In genomic region chr7:66206116-66206908, GRCh38 we compare ENCODE assay signal across 9 cellular contexts. TPM values are rescaled to one million over a fixed set of nuclear protein-coding genes. Genes with fewer than 3 reads are reported as not detected.
DNase-seq lines count a peak whose midpoint lies in the region; ATAC-seq and TF ChIP-seq lines count a peak whose summit lies in the region.
"Had no signal": no experiment of that assay in that cellular context is flagged by ENCODE, and none has a peak within 500 bp of the region (broad histone marks: within the 10 kb centered on the region; RNA-seq: fewer than 3 reads in every experiment).

No MANE protein-coding gene starts in this region.

- peaks cover 2 to 17% of the 10 kb centered on the region in 2 experiments for H3K36me3 ChIP-seq in mesenchymal stem cell (ENCODE audit: control insufficient read depth in 1 of 2, insufficient read depth in 2 of 2, low read depth in 1 of 2, low read length in 2 of 2)
- no peaks in the 10 kb centered on the region for H3K36me3 ChIP-seq in upper lobe of left lung

- H3K79me1 ChIP-seq in mesenchymal stem cell (replicated peaks; ENCODE audit: low read length, poor library complexity, severe bottlenecking) = peaks cover 28% of the 10 kb centered on the region

- peaks cover 10% of the 10 kb centered on the region for H3K27me3 Mint-ChIP-seq in activated naive CD4-positive, alpha-beta T cell treated with anti-CD3 and anti-CD28 coated beads for 36 hours (ENCODE audit: low read depth)
- peaks cover 10% of the 10 kb centered on the region for H3K27me3 Mint-ChIP-seq in brain

- H3K4me1 ChIP-seq in mesenchymal stem cell (ENCODE audit: control insufficient read depth, insufficient read depth, low read depth, low read length) (peaks cover 10% of the 10 kb centered on the region), upper lobe of left lung (peaks cover 17 to 38% (median 18%) of the 10 kb centered on the region in 4 donors)

- no peak for TF ChIP-seq POLR2A in upper lobe of left lung (IDR thresholded peaks at IDR 0.05)

- peak overlapping the region in 1 of 2 experiments; percentile 0 for H3K23ac ChIP-seq in mesenchymal stem cell (ENCODE audit: low read length in 2 of 2)

- H3K9me3 Mint-ChIP-seq in activated naive CD4-positive, alpha-beta T cell treated with anti-CD3 and anti-CD28 coated beads for 36 hours = no peaks in the 10 kb centered on the region
- H3K9me3 Mint-ChIP-seq in brain = no peaks in the 10 kb centered on the region

- no peaks in the 10 kb centered on the region for H3K36me3 Mint-ChIP-seq in activated naive CD4-positive, alpha-beta T cell treated with anti-CD3 and anti-CD28 coated beads for 36 hours (ENCODE audit: low read depth)
- H3K36me3 Mint-ChIP-seq in brain = peaks cover 18% of the 10 kb centered on the region

- H3K4me1 Mint-ChIP-seq in activated naive CD4-positive, alpha-beta T cell treated with anti-CD3 and anti-CD28 coated beads for 36 hours (ENCODE audit: low read depth) = peaks cover 29% of the 10 kb centered on the region
- H3K4me1 Mint-ChIP-seq in brain = peaks cover 38% of the 10 kb centered on the region

- H3K18ac ChIP-seq in mesenchymal stem cell (ENCODE audit: low read depth in 1 of 2, low read length in 2 of 2) = peak overlapping the region; percentile 49 to 69

- no peak overlapping the region for H2BK5ac ChIP-seq in mesenchymal stem cell (ENCODE audit: low read depth, low read length, poor library complexity, severe bottlenecking)

- WGBS in mesenchymal stem cell = 52% methylated on average over 9 of the region's 12 CpGs
- 48% methylated on average over 12 of the region's 12 CpGs for WGBS in upper lobe of left lung, 2 donors

- H2AFZ ChIP-seq in mesenchymal stem cell (ENCODE audit: low read depth, low read length) = no peak overlapping the region

- peak overlapping the region in 1 of 2 experiments; percentile 0 for H3K14ac ChIP-seq in mesenchymal stem cell (ENCODE audit: low read length in 2 of 2)

- H2BK12ac ChIP-seq in mesenchymal stem cell (ENCODE audit: low read length in 2 of 2) = peak overlapping the region in 1 of 2 experiments; percentile 66

- H3K4me3 Mint-ChIP-seq in activated naive CD4-positive, alpha-beta T cell treated with anti-CD3 and anti-CD28 coated beads for 36 hours = peak overlapping the region; percentile 88
- H3K4me3 Mint-ChIP-seq in brain = peak overlapping the region; percentile 95 to 98 (median 95)

- no peak overlapping the region for H4K91ac ChIP-seq in mesenchymal stem cell (ENCODE audit: low read length)

- no peak overlapping the region for H3K27ac ChIP-seq in mesenchymal stem cell (ENCODE audit: low read length, poor library complexity, severe bottlenecking)
- H3K27ac ChIP-seq in upper lobe of left lung = peak overlapping the region in 2 of 4 donors; percentile 93 to 97

- H3K4me3 ChIP-seq in mesenchymal stem cell (ENCODE audit: insufficient read depth in 1 of 2, low read depth in 1 of 2, low read length in 2 of 2) = peak overlapping the region; percentile 3 to 97
- H3K4me3 ChIP-seq in upper lobe of left lung = peak overlapping the region in 3 of 4 donors; percentile 87 to 96 (median 94)

- peak overlapping the region; percentile 88 for H3K4me2 ChIP-seq in mesenchymal stem cell (ENCODE audit: low read length, poor library complexity, severe bottlenecking)

- CTCF ChIA-PET in activated naive CD4-positive, alpha-beta T cell treated with anti-CD3 and anti-CD28 coated beads for 36 hours (lab: Charles Lee) = interaction anchor here (1.5 to 2.2 kb wide), 2 partner anchors 8 to 207 kb away, joined by 5 to 6 read pairs; no protein-coding TSS in a partner anchor

- peak overlapping the region; percentile 35 to 59 for H3K4ac ChIP-seq in mesenchymal stem cell (ENCODE audit: low read depth in 1 of 2, low read length in 2 of 2)

- DNase-seq in activated naive CD4-positive, alpha-beta T cell treated with anti-CD3 and anti-CD28 coated beads for 36 hours = no peak
- no peak for DNase-seq in activated naive CD4-positive, alpha-beta T cell treated with anti-CD3 and anti-CD28 coated beads, Interleukin-2, amount 50 U/mL, for 16 hours
- DNase-seq in mesenchymal stem cell = no peak
- no peak for DNase-seq in upper lobe of left lung
- no peak for DNase-seq in dermis blood vessel endothelial cell
- DNase-seq in KG1 (lab: John Stamatoyannopoulos, UW) = no peak
- DNase-seq: OCI-M1 had no signal

- H3K27me3 ChIP-seq in mesenchymal stem cell (ENCODE audit: control insufficient read depth in 1 of 2, insufficient read depth in 1 of 2, low read length in 2 of 2) (no peaks in the 10 kb centered on the region), upper lobe of left lung (no peaks in the 10 kb centered on the region)

- H4K8ac ChIP-seq in mesenchymal stem cell (ENCODE audit: low read length) = no peak overlapping the region

- no peak overlapping the region for H2BK15ac ChIP-seq in mesenchymal stem cell (ENCODE audit: low read depth, poor library complexity, severe bottlenecking)

- TF ChIP-seq CTCF in brain (conservative IDR thresholded peaks at IDR 0.05) (no peak), upper lobe of left lung (IDR thresholded peaks at IDR 0.05) (no peak)

- peak overlapping the region; percentile 97 for H3K9ac ChIP-seq in mesenchymal stem cell (ENCODE audit: low read length)

- H3K9me3 ChIP-seq in mesenchymal stem cell (ENCODE audit: control insufficient read depth, low read length) (no peaks in the 10 kb centered on the region), upper lobe of left lung (no peaks in the 10 kb centered on the region)

- no peak overlapping the region for H3K27ac Mint-ChIP-seq in activated naive CD4-positive, alpha-beta T cell treated with anti-CD3 and anti-CD28 coated beads for 36 hours
- peak overlapping the region; percentile 88 to 97 (median 93) for H3K27ac Mint-ChIP-seq in brain

- ATAC-seq in upper lobe of left lung (ENCODE audit: low FRiP score in 2 of 2) = no peak
- no peak for ATAC-seq in GM19328 (IDR thresholded peaks at IDR 0.05; ENCODE audit: unreplicated experiment)

- TF ChIP-seq EP300 in upper lobe of left lung (IDR thresholded peaks at IDR 0.05) = no peak

- intact Hi-C loops in activated naive CD4-positive, alpha-beta T cell treated with anti-CD3 and anti-CD28 coated beads for 36 hours (cut with micrococcal nuclease) = loop anchor here (5.0 to 10.0 kb wide), 4 partner anchors 89 to 788 kb away; partner anchors contain the start of genes SBDS, TYW1 and VKORC1L1

- no peak overlapping the region for H2BK120ac ChIP-seq in mesenchymal stem cell (ENCODE audit: low read depth, low read length)

- H2AK5ac ChIP-seq in mesenchymal stem cell (ENCODE audit: low read length, severe bottlenecking) = peak overlapping the region; percentile 49

RNA-seq across cellular contexts. Expression of gene TPST1, which starts 1.2 kb away (rescaled TPM):
- 1 to 10 TPM; 1.9 to 3.8 TPM for total RNA-seq in activated naive CD4-positive, alpha-beta T cell treated with anti-CD3 and anti-CD28 coated beads for 36 hours
- polyA plus RNA-seq in brain (ENCODE audit: insufficient read depth, low read depth, low replicate concordance) = 14.6 TPM
- polyA plus RNA-seq in mesenchymal stem cell (2013, experiment 1 of 2) = 58.0 TPM
- 58.7 TPM for polyA plus RNA-seq in mesenchymal stem cell (2013, experiment 2 of 2)
- total RNA-seq in upper lobe of left lung = 10 to 100 TPM; 17.1 to 69.1 (median 19.0) TPM
- total RNA-seq in dermis blood vessel endothelial cell = 38.5 and 42.5 TPM in 2 replicates
